Comparison of ENCODE assay signal across 1 cellular context in the genomic region with DNA sequence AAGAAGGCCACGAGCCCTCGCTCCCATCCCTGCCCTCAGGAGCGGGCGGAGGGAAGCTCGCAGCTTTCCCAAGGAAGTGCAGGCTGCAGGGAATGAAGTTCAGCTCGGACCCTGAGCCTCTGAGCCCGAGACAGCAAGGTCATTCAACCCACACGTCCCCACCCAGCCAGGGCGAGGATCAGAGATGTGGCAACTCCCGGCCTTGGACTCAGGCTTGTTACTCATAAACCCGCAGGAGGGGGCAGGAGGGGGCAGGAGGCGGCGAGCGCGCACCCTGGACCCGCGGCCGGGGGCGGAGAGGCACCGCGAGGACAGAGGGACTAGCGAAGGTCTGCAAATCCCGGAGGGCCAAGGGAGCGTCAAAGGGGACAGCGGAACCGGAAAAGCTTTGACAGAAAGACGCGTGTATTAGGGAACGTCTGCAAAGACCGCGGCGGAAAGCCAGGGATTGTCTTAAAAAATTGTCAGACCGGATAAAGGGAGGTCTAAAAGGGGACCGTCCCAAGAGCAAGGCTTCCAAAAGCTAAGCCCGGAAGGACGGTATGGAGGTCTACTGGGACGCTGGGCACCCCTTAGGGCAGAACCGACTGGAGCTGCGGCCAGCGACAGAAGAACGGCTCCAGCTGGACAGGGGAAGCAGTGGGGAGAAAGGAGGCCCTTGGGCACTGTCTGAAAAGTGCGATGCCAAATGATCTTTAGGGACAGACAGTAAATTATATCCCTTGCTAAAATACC.
TF ChIP-seq lines count a peak whose summit lies in the region.

No MANE protein-coding gene starts in this region.

TF ChIP-seq in HepG2, 621 proteins besides CTCF, POLR2A, EP300 and RAD21 (continued from another document and continues in another):
- TF ChIP-seq ZNF646 (CRISPR knock-in tag; IDR thresholded peaks at IDR 0.05) (no peak), UBTF (CRISPR knock-in tag; IDR thresholded peaks at IDR 0.05) (peak; percentile 98), FOXP1 (IDR thresholded peaks at IDR 0.05) (peak; percentile 67; the same call in 1 of the 2 replicates), FOXP1 (CRISPR knock-in tag; IDR thresholded peaks at IDR 0.05) (peak; percentile 95), ZNF878 (CRISPR knock-in tag; IDR thresholded peaks at IDR 0.05) (no peak), ZNF512 (CRISPR knock-in tag; IDR thresholded peaks at IDR 0.05) (no peak), TRIM24 (CRISPR knock-in tag; IDR thresholded peaks at IDR 0.05) (peak; percentile 96), ZNF713 (CRISPR knock-in tag; IDR thresholded peaks at IDR 0.05) (peak; percentile 98), HOXA5 (CRISPR knock-in tag; IDR thresholded peaks at IDR 0.05) (peak; percentile 98), GTF2F1 (IDR thresholded peaks at IDR 0.05; ENCODE audit: low read length) (peak; percentile 69; the same call in 1 of the 2 replicates), ZSCAN30 (CRISPR knock-in tag; IDR thresholded peaks at IDR 0.05) (no peak; the same call in 1 of the 2 replicates), ZNF232 (CRISPR knock-in tag; IDR thresholded peaks at IDR 0.05; ENCODE audit: borderline replicate concordance) (peak; percentile 87), BORCS8-MEF2B (CRISPR knock-in tag; IDR thresholded peaks at IDR 0.05) (peak; percentile 99), HNRNPUL1 (IDR thresholded peaks at IDR 0.05; ENCODE audit: low read depth, low read length) (peak; percentile 59; the same call in 1 of the 2 replicates), AHR (CRISPR knock-in tag; IDR thresholded peaks at IDR 0.05) (peak; percentile 86), PAWR (CRISPR knock-in tag; IDR thresholded peaks at IDR 0.05; ENCODE audit: borderline replicate concordance) (peak; percentile 67; the same call in 1 of the 2 replicates), ZNF589 (CRISPR knock-in tag; conservative IDR thresholded peaks at IDR 0.05) (no peak), SIX1 (CRISPR knock-in tag; IDR thresholded peaks at IDR 0.05; ENCODE audit: borderline replicate concordance) (peak; percentile 87), CAMTA2 (CRISPR knock-in tag; IDR thresholded peaks at IDR 0.05; ENCODE audit: borderline replicate concordance) (no peak), POLR2G (IDR thresholded peaks at IDR 0.05; ENCODE audit: low read depth, low read length) (peak; percentile 95), ZNF180 (CRISPR knock-in tag; IDR thresholded peaks at IDR 0.05; ENCODE audit: borderline replicate concordance, low read depth) (no peak; the same call in 1 of the 2 replicates), IKZF4 (CRISPR knock-in tag; IDR thresholded peaks at IDR 0.05; ENCODE audit: borderline replicate concordance, low read depth, not compliant biosample characterization) (no peak), MEIS2 (CRISPR knock-in tag; IDR thresholded peaks at IDR 0.05) (peak; percentile 96), TFDP2 (CRISPR knock-in tag; IDR thresholded peaks at IDR 0.05) (peak; percentile 85), ZNF280B (CRISPR knock-in tag; IDR thresholded peaks at IDR 0.05; ENCODE audit: borderline replicate concordance) (peak; percentile 72; the same call in 1 of the 2 replicates), TRAFD1 (CRISPR knock-in tag; IDR thresholded peaks at IDR 0.05; ENCODE audit: borderline replicate concordance) (peak; percentile 55), ELF3 (CRISPR knock-in tag; IDR thresholded peaks at IDR 0.05) (peak; percentile 98), RFX3 (CRISPR knock-in tag; IDR thresholded peaks at IDR 0.05) (peak; percentile 11; the same call in 1 of the 2 replicates), ZNF460 (CRISPR knock-in tag; IDR thresholded peaks at IDR 0.05; ENCODE audit: borderline replicate concordance) (no peak), ZNF354B (CRISPR knock-in tag; IDR thresholded peaks at IDR 0.05) (peak; percentile 88; the same call in 1 of the 2 replicates), ADNP (CRISPR knock-in tag; IDR thresholded peaks at IDR 0.05) (peak; percentile 97), ZNF709 (CRISPR knock-in tag; IDR thresholded peaks at IDR 0.05) (peak; percentile 92), YEATS4 (CRISPR knock-in tag; IDR thresholded peaks at IDR 0.05; ENCODE audit: borderline replicate concordance) (peak; percentile 100), ZHX1 (CRISPR knock-in tag; IDR thresholded peaks at IDR 0.05; ENCODE audit: low read depth) (peak; percentile 96), ZSCAN9 (CRISPR knock-in tag; IDR thresholded peaks at IDR 0.05; ENCODE audit: borderline replicate concordance) (peak; percentile 92)
- TF ChIP-seq, protein P1, sequence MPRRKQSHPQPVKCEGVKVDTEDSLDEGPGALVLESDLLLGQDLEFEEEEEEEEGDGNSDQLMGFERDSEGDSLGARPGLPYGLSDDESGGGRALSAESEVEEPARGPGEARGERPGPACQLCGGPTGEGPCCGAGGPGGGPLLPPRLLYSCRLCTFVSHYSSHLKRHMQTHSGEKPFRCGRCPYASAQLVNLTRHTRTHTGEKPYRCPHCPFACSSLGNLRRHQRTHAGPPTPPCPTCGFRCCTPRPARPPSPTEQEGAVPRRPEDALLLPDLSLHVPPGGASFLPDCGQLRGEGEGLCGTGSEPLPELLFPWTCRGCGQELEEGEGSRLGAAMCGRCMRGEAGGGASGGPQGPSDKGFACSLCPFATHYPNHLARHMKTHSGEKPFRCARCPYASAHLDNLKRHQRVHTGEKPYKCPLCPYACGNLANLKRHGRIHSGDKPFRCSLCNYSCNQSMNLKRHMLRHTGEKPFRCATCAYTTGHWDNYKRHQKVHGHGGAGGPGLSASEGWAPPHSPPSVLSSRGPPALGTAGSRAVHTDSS (CRISPR knock-in tag; conservative IDR thresholded peaks at IDR 0.05), result 0 out of 2 replicates have a peak, but pooled peaks have one; percentile 18
